In genomic region chrX:101462892-101463291, GRCh38 we compare ENCODE assay signal across 8 cellular contexts. TPM values are rescaled to one million over a fixed set of nuclear protein-coding genes. Genes with fewer than 3 reads are reported as not detected.
DNase-seq lines count a peak whose midpoint lies in the region; ATAC-seq and TF ChIP-seq lines count a peak whose summit lies in the region.

No MANE protein-coding gene starts in this region.

- H3K4me1 ChIP-seq in PC-9 (replicated peaks; ENCODE audit: insufficient read depth), result no peaks in the 10 kb centered on the region
- H3K4me1 ChIP-seq in tibial nerve, result no peaks in the 10 kb centered on the region
- no peaks in the 10 kb centered on the region for H3K4me1 ChIP-seq in heart left ventricle

- POLR2A ChIA-PET in PC-9 (lab: Charles Lee; ENCODE audit: unreplicated experiment), result no interaction called here

- CTCF ChIA-PET in PC-9 (lab: Charles Lee), result no interaction called here

- WGBS in tibial nerve, 2 donors, result 55 to 63% methylated on average over 3 of the region's 3 CpGs
- 63 to 77% (median 73%) methylated on average over 3 of the region's 3 CpGs for WGBS in heart left ventricle, 4 donors

- no peak overlapping the region for H3K4me2 ChIP-seq in PC-9

- no peaks in the 10 kb centered on the region for H3K27me3 ChIP-seq in PC-9 (ENCODE audit: insufficient read depth, low read depth)
- H3K27me3 ChIP-seq in tibial nerve, result no peaks in the 10 kb centered on the region
- H3K27me3 ChIP-seq in heart left ventricle, result peaks cover 0 to 4% (median 0%) of the 10 kb centered on the region in 9 donors

- TF ChIP-seq CTCF in PC-9 (conservative IDR thresholded peaks at IDR 0.05), result peak; percentile 43; the same call in 1 of the 2 replicates
- TF ChIP-seq CTCF in tibial nerve (IDR thresholded peaks at IDR 0.05), result peak in 1 of 5 experiments; percentile 14
- TF ChIP-seq CTCF in heart left ventricle (IDR thresholded peaks at IDR 0.05), result peak in 3 of 12 donors; percentile 18 to 26 (median 19)

- no peaks in the 10 kb centered on the region for H3K9me2 ChIP-seq in PC-9 (ENCODE audit: insufficient read depth)

- ATAC-seq in HG02885 (IDR thresholded peaks at IDR 0.05; ENCODE audit: poor library complexity, unreplicated experiment) (peak; percentile 58), GM19328 (IDR thresholded peaks at IDR 0.05; ENCODE audit: unreplicated experiment) (no peak), heart left ventricle (no peak)

- H3K4me3 ChIP-seq in PC-9 (no peak overlapping the region), tibial nerve (no peak overlapping the region), heart left ventricle (no peak overlapping the region)

- no TSS peak for BruUV-seq in PC-9 (replicated peaks; lab: Mats Ljungman, UMichigan)

- no peaks in the 10 kb centered on the region for H3K9me3 ChIP-seq in PC-9 (ENCODE audit: insufficient read depth, low read depth)
- no peaks in the 10 kb centered on the region for H3K9me3 ChIP-seq in tibial nerve
- H3K9me3 ChIP-seq in heart left ventricle, result no peaks in the 10 kb centered on the region

- TF ChIP-seq POLR2A in tibial nerve (IDR thresholded peaks at IDR 0.05), result no peak
- no peak for TF ChIP-seq POLR2A in heart left ventricle (IDR thresholded peaks at IDR 0.05)

- H3K36me3 ChIP-seq in PC-9 (ENCODE audit: low read depth) (no peaks in the 10 kb centered on the region), tibial nerve (peaks cover 0 to 3% (median 0%) of the 10 kb centered on the region in 3 donors), heart left ventricle (peaks cover 0 to 27% (median 0%) of the 10 kb centered on the region in 9 donors)

- no peak overlapping the region for H3K27ac ChIP-seq in PC-9
- H3K27ac ChIP-seq in tibial nerve, result no peak overlapping the region
- no peak overlapping the region for H3K27ac ChIP-seq in heart left ventricle

- H3F3A ChIP-seq in PC-9 (ENCODE audit: insufficient read depth, low read depth), result no peaks in the 10 kb centered on the region

- no peaks in the 10 kb centered on the region for H3K79me2 ChIP-seq in PC-9 (ENCODE audit: low read depth)

- no peak overlapping the region for H2AFZ ChIP-seq in PC-9

- no peak for TF ChIP-seq EP300 in tibial nerve (IDR thresholded peaks at IDR 0.05)

- no peaks in the 10 kb centered on the region for H4K20me1 ChIP-seq in PC-9 (ENCODE audit: insufficient read depth)

- intact Hi-C loops in PC-9 (cut with micrococcal nuclease; ENCODE audit: unreplicated experiment) (no loop called here), heart left ventricle (cut with DNase I) (no loop called here)

- DNase-seq in DMS114 treated with DMSO at 0.1 percent for 48 hours (lab: John Stamatoyannopoulos, UW; ENCODE audit: unreplicated experiment), result peak; percentile 13
- no peak for DNase-seq in PC-9
- DNase-seq in iPS-NIHi11 (ENCODE audit: low spot score), result peak; percentile 15
- DNase-seq in tibial nerve (ENCODE audit: low spot score in 2 of 2), result no peak
- no peak for DNase-seq in heart left ventricle
- DNase-seq in activated T-cell treated with anti-CD3 and anti-CD28 coated beads for 4 hours, result no peak

RNA-seq across cellular contexts. Expression of gene ARMCX4, which starts 22.4 kb away (rescaled TPM):
- total RNA-seq in PC-9 (2021) (4.8 and 6.5 TPM in 2 replicates), tibial nerve (100 to 1,000 TPM in 1 of 4 donors, 10 to 100 TPM in 3; 15.9 to 120 (median 18.7) TPM), heart left ventricle (10 to 100 TPM in 1 of 9 donors, 1 to 10 TPM in 8; 1.1 to 11.0 (median 5.1) TPM)
- 10 to 100 TPM in 1 of 2 donors, 1 to 10 TPM in 1; 4.2 to 21.1 TPM for polyA plus RNA-seq in heart left ventricle

RNA-seq across cellular contexts. Expression of gene HNRNPH2, which starts 54.9 kb away (rescaled TPM):
- total RNA-seq in PC-9 (2021) (61.0 and 72.9 TPM in 2 replicates), tibial nerve (10 to 100 TPM; 31.2 to 46.0 (median 40.1) TPM), heart left ventricle (10 to 100 TPM; 36.5 to 71.8 (median 56.8) TPM)
- polyA plus RNA-seq in heart left ventricle, result 10 to 100 TPM; 37.0 to 71.9 TPM

RNA-seq across cellular contexts. Expression of gene GLA, which starts 55.2 kb away (rescaled TPM):
- total RNA-seq in PC-9 (2021) (72.2 and 80.5 TPM in 2 replicates), tibial nerve (10 to 100 TPM; 18.1 to 20.1 (median 19.2) TPM), heart left ventricle (10 to 100 TPM in 7 of 9 donors, 1 to 10 TPM in 2; 5.2 to 27.5 (median 11.1) TPM)
- 10 to 100 TPM; 16.4 to 19.9 TPM for polyA plus RNA-seq in heart left ventricle

Comparison
In these comparisons a context has a peak if more than half of its experiments do, and no peak if none do; other contexts are left out.
1. DNase-seq: peak in DMS114 treated with DMSO at 0.1 percent for 48 hours (single experiment) and iPS-NIHi11 (single experiment); none in PC-9 (0 of 2), tibial nerve (0 of 2), heart left ventricle (0 of 5) and activated T-cell treated with anti-CD3 and anti-CD28 coated beads for 4 hours (single experiment).